ENCODE assay signal across 21 cellular contexts in the genomic region with DNA sequence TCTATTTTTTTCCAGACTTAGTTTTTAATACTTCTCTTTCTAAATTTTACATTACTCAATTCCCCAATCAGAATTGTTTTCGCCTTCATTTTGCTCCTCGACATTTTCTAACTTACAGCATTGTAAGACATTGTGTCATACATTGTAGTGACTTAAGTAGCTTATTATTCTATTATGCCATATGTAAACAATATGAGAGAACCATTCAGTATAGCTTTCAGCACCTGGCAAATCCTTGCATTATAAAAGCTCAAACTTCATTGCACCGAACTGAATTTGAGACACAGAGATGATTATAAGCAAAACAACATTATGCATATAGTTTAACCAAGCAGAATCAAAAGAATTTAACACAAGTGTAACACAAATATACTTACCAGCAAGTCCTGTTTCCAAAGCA. TPM values are rescaled to one million over a fixed set of nuclear protein-coding genes. Genes with fewer than 3 reads are reported as not detected.
DNase-seq lines count a peak whose midpoint lies in the region; ATAC-seq, FAIRE-seq and TF ChIP-seq lines count a peak whose summit lies in the region.
"Had no signal": no experiment of that assay in that cellular context is flagged by ENCODE, and none has a peak within 500 bp of the region (broad histone marks: within the 10 kb centered on the region; RNA-seq: fewer than 3 reads in every experiment).

No MANE protein-coding gene starts in this region.

- H3K27ac ChIP-seq in neural progenitor cell = peak overlapping the region; percentile 21
- H3K27ac ChIP-seq: BLaER1 had no signal

- H3K4me1 ChIP-seq in HAP-1 = peaks cover 16% of the 10 kb centered on the region
- no peaks in the 10 kb centered on the region for H3K4me1 ChIP-seq in neural progenitor cell
- H3K4me1 ChIP-seq: BE2C, BLaER1 had no signal

- FAIRE-seq in D721Med (lab: Jason Lieb, UNC) = peak; percentile 68
- FAIRE-seq: G401.6, GM12891, GM19239 had no signal

- no peak overlapping the region for H3K27ac Mint-ChIP-seq in neural progenitor cell
- no peak overlapping the region for H3K27ac Mint-ChIP-seq in stimulated activated naive CD8-positive, alpha-beta T cell treated with anti-CD3 and anti-CD28 coated beads, Interleukin-15, amount 100 ng/mL, for 72 hours
- H3K27ac Mint-ChIP-seq in natural killer cell = no peak overlapping the region

- peaks cover 48% of the 10 kb centered on the region for H3K79me2 ChIP-seq in neural progenitor cell (ENCODE audit: low read depth)

- no peaks in the 10 kb centered on the region for H3K27me3 ChIP-seq in HAP-1 (ENCODE audit: low read depth)
- no peaks in the 10 kb centered on the region for H3K27me3 ChIP-seq in neural progenitor cell
- H3K27me3 ChIP-seq: BE2C, BLaER1 had no signal

- peaks cover 11% of the 10 kb centered on the region for H3F3A ChIP-seq in neural progenitor cell (ENCODE audit: low read depth)

- H3K36me3 Mint-ChIP-seq in neural progenitor cell (peaks cover 42% of the 10 kb centered on the region), natural killer cell (peaks cover 9% of the 10 kb centered on the region)

- H3K9me3 ChIP-seq in HAP-1 = no peaks in the 10 kb centered on the region
- no peaks in the 10 kb centered on the region for H3K9me3 ChIP-seq in neural progenitor cell (ENCODE audit: low read depth)
- H3K9me3 ChIP-seq: BE2C, BLaER1 had no signal

- H4K20me1 ChIP-seq in neural progenitor cell (ENCODE audit: low read depth) = peaks cover 14% of the 10 kb centered on the region
- H4K20me1 ChIP-seq: BLaER1 had no signal

- H3K27me3 Mint-ChIP-seq in neural progenitor cell (ENCODE audit: insufficient read depth, low read depth) (no peaks in the 10 kb centered on the region), natural killer cell (ENCODE audit: low read depth in 2 of 2) (no peaks in the 10 kb centered on the region)
- no peaks in the 10 kb centered on the region for H3K27me3 Mint-ChIP-seq in stimulated activated naive CD8-positive, alpha-beta T cell treated with anti-CD3 and anti-CD28 coated beads, Interleukin-15, amount 100 ng/mL, for 72 hours
- H3K27me3 Mint-ChIP-seq: CD4-positive, alpha-beta memory T cell; CD4-positive, CD25-positive, alpha-beta regulatory T cell; CD8-positive, alpha-beta memory T cell had no signal

- TF ChIP-seq CTCF in D721Med (IDR thresholded peaks at IDR 0.05; ENCODE audit: insufficient read depth, missing control alignments) (no peak), neural progenitor cell (IDR thresholded peaks at IDR 0.05) (no peak), natural killer cell (IDR thresholded peaks at IDR 0.05) (no peak)

- H3K4me2 ChIP-seq in neural progenitor cell = no peak overlapping the region
- H3K4me2 ChIP-seq: BLaER1 had no signal

- H2AFZ ChIP-seq in neural progenitor cell (replicated peaks) = no peak overlapping the region

- H3K9me3 Mint-ChIP-seq in neural progenitor cell (no peaks in the 10 kb centered on the region), natural killer cell (no peaks in the 10 kb centered on the region)
- no peaks in the 10 kb centered on the region for H3K9me3 Mint-ChIP-seq in stimulated activated naive CD8-positive, alpha-beta T cell treated with anti-CD3 and anti-CD28 coated beads, Interleukin-15, amount 100 ng/mL, for 72 hours
- H3K9me3 Mint-ChIP-seq: CD14-positive monocyte; CD4-positive, alpha-beta memory T cell; CD4-positive, CD25-positive, alpha-beta regulatory T cell; CD8-positive, alpha-beta memory T cell had no signal

- H3K4me1 Mint-ChIP-seq in neural progenitor cell = peaks cover 2% of the 10 kb centered on the region
- no peaks in the 10 kb centered on the region for H3K4me1 Mint-ChIP-seq in stimulated activated naive CD8-positive, alpha-beta T cell treated with anti-CD3 and anti-CD28 coated beads, Interleukin-15, amount 100 ng/mL, for 72 hours
- H3K4me1 Mint-ChIP-seq in natural killer cell = peaks cover 0 to 5% of the 10 kb centered on the region in 2 donors

- peaks cover 5% of the 10 kb centered on the region; the same call in 1 of the 2 replicates for H3K36me3 ChIP-seq in HAP-1 (replicated peaks)
- peaks cover 39% of the 10 kb centered on the region for H3K36me3 ChIP-seq in neural progenitor cell

- no peak for DNase-seq in D721Med (ENCODE audit: insufficient read length, low spot score)
- DNase-seq in HAP-1 (ENCODE audit: low spot score in 2 of 2) = peak; percentile 12 to 90
- DNase-seq in neural progenitor cell (ENCODE audit: low spot score) = no peak
- DNase-seq in HPDE6-E6E7 (ENCODE audit: extremely low spot score) = no peak
- DNase-seq in stimulated activated naive CD8-positive, alpha-beta T cell treated with anti-CD3 and anti-CD28 coated beads, Interleukin-15, amount 100 ng/mL, for 72 hours = no peak
- no peak for DNase-seq in natural killer cell
- DNase-seq: 8988T; ACHN; BE2C; C1 segment of cervical spinal cord; CD4-positive, alpha-beta memory T cell; CD4-positive, CD25-positive, alpha-beta regulatory T cell; CD8-positive, alpha-beta memory T cell; COR-L47; DMS79 treated with DMSO at 0.1 percent for 48 hours; GF-D8 had no signal

- H3K4me3 ChIP-seq in HAP-1 (no peak overlapping the region), neural progenitor cell (no peak overlapping the region)
- H3K4me3 ChIP-seq: BLaER1 had no signal

- no peak for ATAC-seq in stimulated activated naive CD8-positive, alpha-beta T cell treated with anti-CD3 and anti-CD28 coated beads, Interleukin-15, amount 100 ng/mL, for 72 hours
- no peak for ATAC-seq in natural killer cell

- intact Hi-C loops in natural killer cell (cut with micrococcal nuclease) = no loop called here

- H3K9ac ChIP-seq in neural progenitor cell = no peak overlapping the region
- H3K9ac ChIP-seq: BLaER1 had no signal

- H3K4me3 Mint-ChIP-seq in neural progenitor cell = no peak overlapping the region
- no peak overlapping the region for H3K4me3 Mint-ChIP-seq in stimulated activated naive CD8-positive, alpha-beta T cell treated with anti-CD3 and anti-CD28 coated beads, Interleukin-15, amount 100 ng/mL, for 72 hours
- no peak overlapping the region for H3K4me3 Mint-ChIP-seq in natural killer cell
- H3K4me3 Mint-ChIP-seq: CD14-positive monocyte; CD4-positive, alpha-beta memory T cell; CD4-positive, CD25-positive, alpha-beta regulatory T cell; CD8-positive, alpha-beta memory T cell had no signal

- in situ Hi-C loops in HAP-1 (cut with MboI; ENCODE audit: low sequenced_read_pairs) = no loop called here

RNA-seq across cellular contexts. Expression of a gene that starts 46.8 kb away (rescaled TPM):
- total RNA-seq in neural progenitor cell (ENCODE audit: low replicate concordance) (153 and 252 TPM in 2 replicates), natural killer cell (10 to 100 TPM; 37.1 to 42.0 (median 41.7) TPM)

RNA-seq across cellular contexts. Expression of a gene that starts 46.8 kb away (rescaled TPM):
- total RNA-seq in neural progenitor cell (ENCODE audit: low replicate concordance) = 58.4 and 79.1 TPM in 2 replicates
- total RNA-seq in natural killer cell = 10 to 100 TPM; 46.3 to 64.2 (median 48.8) TPM

Comparison
In these comparisons a context has a peak if more than half of its experiments do, and no peak if none do; other contexts are left out.
1. DNase-seq: peak in HAP-1 (2 of 2); none in D721Med (single experiment), neural progenitor cell (single experiment), HPDE6-E6E7 (single experiment), stimulated activated naive CD8-positive, alpha-beta T cell treated with anti-CD3 and anti-CD28 coated beads, Interleukin-15, amount 100 ng/mL, for 72 hours (0 of 2) and natural killer cell (single experiment).